14 cellular contexts compared by ENCODE assay signal in genomic region chr15:98715890-98716443, GRCh38.
DNase-seq lines count a peak whose midpoint lies in the region; ATAC-seq and TF ChIP-seq lines count a peak whose summit lies in the region.
"Had no signal": no experiment of that assay in that cellular context is flagged by ENCODE, and none has a peak within 500 bp of the region (broad histone marks: within the 10 kb centered on the region; RNA-seq: fewer than 3 reads in every experiment).

No MANE protein-coding gene starts in this region.

- no peaks in the 10 kb centered on the region for H3K9me2 ChIP-seq in PC-3 (replicated peaks; ENCODE audit: low read length)

- H3K27me3 Mint-ChIP-seq in T-cell: no peaks in the 10 kb centered on the region

- peak overlapping the region; percentile 11 to 63 (median 25) for H3K4me3 Mint-ChIP-seq in T-cell

- peak overlapping the region; percentile 0 to 24 for H3K27ac Mint-ChIP-seq in T-cell

- H3K4me1 ChIP-seq in breast epithelium (peaks cover 5 to 42% of the 10 kb centered on the region in 2 donors), mammary epithelial cell (ENCODE audit: insufficient read depth, low read length) (peaks cover 48% of the 10 kb centered on the region), esophagus squamous epithelium (peaks cover 41 to 85% (median 48%) of the 10 kb centered on the region in 3 donors), stomach smooth muscle (ENCODE audit: control insufficient read depth, insufficient read depth, low read length) (peaks cover 49% of the 10 kb centered on the region), lower lobe of right lung (peaks cover 62% of the 10 kb centered on the region), PC-3 (ENCODE audit: insufficient read depth, low read length) (peaks cover 12% of the 10 kb centered on the region)

- DNase-seq in breast epithelium (ENCODE audit: low spot score in 2 of 2) (no peak), mammary epithelial cell (no peak), T-cell (peak in 1 of 34 experiments; percentile 4), esophagus squamous epithelium (lab: John Stamatoyannopoulos, UW) (no peak), lower lobe of right lung (no peak), PC-3 (no peak), mucosa of gallbladder (ENCODE audit: low spot score) (no peak)
- DNase-seq: activated T-cell treated with anti-CD3 and anti-CD28 coated beads, Interleukin-2, amount 50 U/mL, for 48 hours; KG1; mesendoderm; NCI-H1417; NCI-H226 had no signal

- H3K4me2 ChIP-seq in mammary epithelial cell (ENCODE audit: insufficient read depth, low read depth, low read length) (no peak overlapping the region), PC-3 (ENCODE audit: low read length) (no peak overlapping the region)

- peak overlapping the region; percentile 74 to 89 for H3K27ac ChIP-seq in breast epithelium
- no peak overlapping the region for H3K27ac ChIP-seq in mammary epithelial cell (ENCODE audit: insufficient read depth, low read depth, low read length)
- H3K27ac ChIP-seq in esophagus squamous epithelium: peak overlapping the region in 3 of 4 donors; percentile 41 to 65 (median 48)
- H3K27ac ChIP-seq in stomach smooth muscle (ENCODE audit: low read length): peak overlapping the region; percentile 58
- no peak overlapping the region for H3K27ac ChIP-seq in lower lobe of right lung
- H3K27ac ChIP-seq in PC-3 (ENCODE audit: low read length): no peak overlapping the region

- H3K27me3 ChIP-seq in breast epithelium: no peaks in the 10 kb centered on the region
- H3K27me3 ChIP-seq in mammary epithelial cell (ENCODE audit: insufficient read depth, low read length): no peaks in the 10 kb centered on the region
- no peaks in the 10 kb centered on the region for H3K27me3 ChIP-seq in esophagus squamous epithelium
- no peaks in the 10 kb centered on the region for H3K27me3 ChIP-seq in stomach smooth muscle (ENCODE audit: control insufficient read depth in 1 of 2, insufficient read depth in 2 of 2, low read length in 2 of 2)
- no peaks in the 10 kb centered on the region for H3K27me3 ChIP-seq in lower lobe of right lung (ENCODE audit: low read depth)
- no peaks in the 10 kb centered on the region for H3K27me3 ChIP-seq in PC-3 (ENCODE audit: low read length)

- H3K36me3 Mint-ChIP-seq in T-cell: peaks cover 16% of the 10 kb centered on the region

- TF ChIP-seq CTCF in breast epithelium (IDR thresholded peaks at IDR 0.05) (no peak), mammary epithelial cell (conservative IDR thresholded peaks at IDR 0.05 in 1 of 2, IDR thresholded peaks at IDR 0.05 in 1 of 2; ENCODE audit: extremely low read depth in 1 of 2, insufficient read depth in 1 of 2, low read depth in 1 of 2, low read length in 2 of 2) (no peak), esophagus squamous epithelium (IDR thresholded peaks at IDR 0.05) (no peak), lower lobe of right lung (IDR thresholded peaks at IDR 0.05) (no peak), PC-3 (conservative IDR thresholded peaks at IDR 0.05; ENCODE audit: low read depth, low read length) (no peak)

- CTCF ChIA-PET in mammary epithelial cell (lab: Charles Lee; ENCODE audit: low non-redundant PET) (no interaction called here), T-cell (lab: Charles Lee) (no interaction called here), PC-3 (lab: Charles Lee) (no interaction called here)

- H3F3A ChIP-seq in PC-3 (ENCODE audit: low read length, unreplicated experiment): no peaks in the 10 kb centered on the region

- H4K20me1 ChIP-seq in mammary epithelial cell (ENCODE audit: insufficient read depth, low read length) (no peaks in the 10 kb centered on the region), PC-3 (ENCODE audit: low read length) (no peaks in the 10 kb centered on the region)

- POLR2A ChIA-PET in T-cell (lab: Charles Lee): no interaction called here
- POLR2A ChIA-PET in PC-3 (lab: Charles Lee; ENCODE audit: unreplicated experiment): no interaction called here

- peaks cover 11 to 13% (median 12%) of the 10 kb centered on the region in 3 donors for H3K9me3 Mint-ChIP-seq in T-cell

- H2AFZ ChIP-seq in mammary epithelial cell (ENCODE audit: low read depth, low read length) (no peak overlapping the region), PC-3 (ENCODE audit: low read length) (no peak overlapping the region)

- in situ Hi-C loops in mammary epithelial cell (cut with MboI; ENCODE audit: low sequenced_read_pairs in 2 of 2): no loop called here

- peaks cover 99% of the 10 kb centered on the region for H3K79me2 ChIP-seq in mammary epithelial cell (ENCODE audit: insufficient read depth, low read length)
- H3K79me2 ChIP-seq in PC-3 (ENCODE audit: low read length): peaks cover 30% of the 10 kb centered on the region

- dilution Hi-C loops in mammary epithelial cell (cut with HindIII; ENCODE audit: low sequenced_read_pairs): no loop called here

- peak in 3 of 4 experiments; percentile 37 to 62 (median 39) for ATAC-seq in T-cell (replicated peaks in 1 of 4)
- ATAC-seq in lower lobe of right lung: no peak
- ATAC-seq in PC-3: no peak

- WGBS in mammary epithelial cell (ENCODE audit: low coverage, missing lambda C conversion rate): 82% methylated on average over 9 of the region's 9 CpGs
- WGBS in esophagus squamous epithelium, 2 donors: 67 to 73% methylated on average over 9 of the region's 9 CpGs

- TF ChIP-seq POLR2A in breast epithelium (IDR thresholded peaks at IDR 0.05): no peak
- no peak for TF ChIP-seq POLR2A in esophagus squamous epithelium (IDR thresholded peaks at IDR 0.05)

- H3K9me3 ChIP-seq in breast epithelium (no peaks in the 10 kb centered on the region), mammary epithelial cell (replicated peaks; ENCODE audit: insufficient read depth, low read length) (no peaks in the 10 kb centered on the region), esophagus squamous epithelium (peaks cover 0 to 9% (median 4%) of the 10 kb centered on the region in 3 donors), stomach smooth muscle (ENCODE audit: control insufficient read depth in 2 of 2, low read length in 2 of 2) (peaks cover 2 to 6% of the 10 kb centered on the region in 2 donors), lower lobe of right lung (peaks cover 4% of the 10 kb centered on the region), PC-3 (ENCODE audit: low read length) (no peaks in the 10 kb centered on the region)
- H3K9me3 ChIP-seq: HAP-1 had no signal

- H3K9ac ChIP-seq in mammary epithelial cell (ENCODE audit: insufficient read depth, low read length) (no peak overlapping the region), stomach smooth muscle (ENCODE audit: low read length in 2 of 2) (peak overlapping the region in 1 of 2 donors; percentile 36), PC-3 (ENCODE audit: low read length) (no peak overlapping the region)

- H3K36me3 ChIP-seq in breast epithelium (no peaks in the 10 kb centered on the region), mammary epithelial cell (ENCODE audit: insufficient read depth, low read length) (peaks cover 6% of the 10 kb centered on the region), esophagus squamous epithelium (peaks cover 0 to 19% (median 8%) of the 10 kb centered on the region in 3 donors), stomach smooth muscle (ENCODE audit: control insufficient read depth in 2 of 2, insufficient read depth in 2 of 2, low read length in 2 of 2) (peaks cover 2 to 3% of the 10 kb centered on the region in 2 donors), lower lobe of right lung (no peaks in the 10 kb centered on the region), PC-3 (ENCODE audit: low read depth, low read length) (no peaks in the 10 kb centered on the region)
- H3K36me3 ChIP-seq: HAP-1 had no signal

- no TSS peak for BruUV-seq in mammary epithelial cell (replicated peaks; lab: Mats Ljungman, UMichigan)
- BruUV-seq in PC-3 (replicated peaks; lab: Mats Ljungman, UMichigan): no TSS peak

- H3K4me3 ChIP-seq in breast epithelium (no peak overlapping the region), mammary epithelial cell (replicated peaks in 1 of 3; ENCODE audit: insufficient read depth in 1 of 3, low read depth in 2 of 3, low read length in 3 of 3) (no peak overlapping the region), esophagus squamous epithelium (no peak overlapping the region), stomach smooth muscle (ENCODE audit: low read length in 2 of 2) (no peak overlapping the region), lower lobe of right lung (no peak overlapping the region), PC-3 (ENCODE audit: low read length) (no peak overlapping the region)
- H3K4me3 ChIP-seq: HAP-1 had no signal

- peaks cover 78 to 89% (median 85%) of the 10 kb centered on the region in 3 donors for H3K4me1 Mint-ChIP-seq in T-cell

- intact Hi-C loops in breast epithelium (cut with DNase I; ENCODE audit: low total_unique reads) (no loop called here), mammary epithelial cell (cut with micrococcal nuclease) (no loop called here), esophagus squamous epithelium (cut with DNase I) (no loop called here), lower lobe of right lung (cut with DNase I) (no loop called here), PC-3 (cut with micrococcal nuclease) (no loop called here)

Comparison
In these comparisons a context has a peak if more than half of its experiments do, and no peak if none do; other contexts are left out.
1. H3K27ac ChIP-seq: peak in breast epithelium (2 of 2), esophagus squamous epithelium (3 of 4) and stomach smooth muscle (single experiment); none in mammary epithelial cell (single experiment), lower lobe of right lung (single experiment) and PC-3 (single experiment).
2. ATAC-seq: peak in T-cell (3 of 4); none in lower lobe of right lung (0 of 2) and PC-3 (single experiment).